ENCODE assay signal across 11 cellular contexts in genomic region chr9:37209431-37210386, GRCh38.
DNase-seq lines count a peak whose midpoint lies in the region; ATAC-seq and TF ChIP-seq lines count a peak whose summit lies in the region.
"Had no signal": no experiment of that assay in that cellular context is flagged by ENCODE, and none has a peak within 500 bp of the region (broad histone marks: within the 10 kb centered on the region; RNA-seq: fewer than 3 reads in every experiment).

No MANE protein-coding gene starts in this region.

- no peak overlapping the region for H3K9ac ChIP-seq in OCI-LY3 (ENCODE audit: low read length)

- H2AFZ ChIP-seq in OCI-LY3 (ENCODE audit: low read depth, low read length): no peak overlapping the region

- H3K36me3 ChIP-seq in A673 (ENCODE audit: insufficient read depth, low read length, poor library complexity, severe bottlenecking) (no peaks in the 10 kb centered on the region), OCI-LY3 (replicated peaks; ENCODE audit: low read depth, low read length) (peaks cover 3% of the 10 kb centered on the region)

- H3K79me2 ChIP-seq in OCI-LY3 (ENCODE audit: low read length): peaks cover 20% of the 10 kb centered on the region; the same call in 1 of the 2 replicates

- POLR2A ChIA-PET in A673 (lab: Charles Lee; ENCODE audit: low non-redundant PET): interaction anchor here (0.7 kb wide), 1 partner anchor 8 kb away, joined by 3 read pairs; no protein-coding TSS in a partner anchor

- DNase-seq in A673 (ENCODE audit: low spot score) (peak; percentile 65), fibroblast of pulmonary artery (ENCODE audit: low read depth) (no peak), NCI-H146 (lab: John Stamatoyannopoulos, UW) (no peak), NCI-H748 (lab: John Stamatoyannopoulos, UW; ENCODE audit: unreplicated experiment) (no peak), NCI-H226 (no peak)
- DNase-seq: activated naive CD4-positive, alpha-beta T cell; hippocampal formation had no signal

- H3K27ac ChIP-seq in A673 (ENCODE audit: low read depth, low read length, poor library complexity, severe bottlenecking) (peak overlapping the region; percentile 26), OCI-LY3 (ENCODE audit: low read length) (no peak overlapping the region)

- no peaks in the 10 kb centered on the region for H3K9me3 ChIP-seq in A673 (ENCODE audit: low read depth, low read length, poor library complexity, severe bottlenecking)
- H3K9me3 ChIP-seq in OCI-LY3 (ENCODE audit: insufficient read depth, low read length): no peaks in the 10 kb centered on the region

- intact Hi-C loops in A673 (cut with micrococcal nuclease; ENCODE audit: unreplicated experiment): loop anchor here (10.0 kb wide), 1 partner anchor 125 kb away; no protein-coding TSS in a partner anchor

- no peaks in the 10 kb centered on the region for H4K20me1 ChIP-seq in OCI-LY3 (ENCODE audit: insufficient read depth, low read length)

- H3K4me2 ChIP-seq in OCI-LY3 (ENCODE audit: low read length): 0 out of 2 replicates have a peak overlapping the region, but pooled peaks have one; percentile 13

- BruUV-seq in A673 (replicated peaks; lab: Mats Ljungman, UMichigan): no TSS peak

- CTCF ChIA-PET in A673 (lab: Charles Lee): no interaction called here

- H3K27me3 ChIP-seq in A673 (replicated peaks; ENCODE audit: insufficient read depth, low read depth, low read length, poor library complexity): no peaks in the 10 kb centered on the region
- H3K27me3 ChIP-seq in OCI-LY3 (ENCODE audit: low read depth, low read length): no peaks in the 10 kb centered on the region

- ATAC-seq in GM18861 (IDR thresholded peaks at IDR 0.05; ENCODE audit: unreplicated experiment): no peak
- ATAC-seq: sciatic nerve had no signal

- H3K4me3 ChIP-seq in A673 (ENCODE audit: low read depth, low read length, poor library complexity, severe bottlenecking) (no peak overlapping the region), GM12875 (ENCODE audit: low read depth, low read length) (no peak overlapping the region), OCI-LY3 (ENCODE audit: low read length) (no peak overlapping the region), fibroblast of pulmonary artery (replicated peaks; ENCODE audit: low read depth, low read length) (no peak overlapping the region)

- TF ChIP-seq CTCF in A673 (conservative IDR thresholded peaks at IDR 0.05; ENCODE audit: low read depth, low read length): peak; percentile 63
- TF ChIP-seq CTCF in GM12875 (IDR thresholded peaks at IDR 0.05; ENCODE audit: borderline replicate concordance, insufficient read depth, low read depth, low read length): peak; percentile 13; the same call in 1 of the 2 replicates
- TF ChIP-seq CTCF in OCI-LY3 (IDR thresholded peaks at IDR 0.05; ENCODE audit: low read depth, low read length): no peak
- peak; percentile 34 for TF ChIP-seq CTCF in fibroblast of pulmonary artery (IDR thresholded peaks at IDR 0.05; ENCODE audit: low read length, missing control alignments)

- H3K4me1 ChIP-seq in A673 (ENCODE audit: insufficient read depth, low read length, poor library complexity, severe bottlenecking) (peaks cover 31% of the 10 kb centered on the region), OCI-LY3 (ENCODE audit: low read length) (peaks cover 18% of the 10 kb centered on the region)
